Comparison of ENCODE assay signal across 8 cellular contexts in the genomic region with DNA sequence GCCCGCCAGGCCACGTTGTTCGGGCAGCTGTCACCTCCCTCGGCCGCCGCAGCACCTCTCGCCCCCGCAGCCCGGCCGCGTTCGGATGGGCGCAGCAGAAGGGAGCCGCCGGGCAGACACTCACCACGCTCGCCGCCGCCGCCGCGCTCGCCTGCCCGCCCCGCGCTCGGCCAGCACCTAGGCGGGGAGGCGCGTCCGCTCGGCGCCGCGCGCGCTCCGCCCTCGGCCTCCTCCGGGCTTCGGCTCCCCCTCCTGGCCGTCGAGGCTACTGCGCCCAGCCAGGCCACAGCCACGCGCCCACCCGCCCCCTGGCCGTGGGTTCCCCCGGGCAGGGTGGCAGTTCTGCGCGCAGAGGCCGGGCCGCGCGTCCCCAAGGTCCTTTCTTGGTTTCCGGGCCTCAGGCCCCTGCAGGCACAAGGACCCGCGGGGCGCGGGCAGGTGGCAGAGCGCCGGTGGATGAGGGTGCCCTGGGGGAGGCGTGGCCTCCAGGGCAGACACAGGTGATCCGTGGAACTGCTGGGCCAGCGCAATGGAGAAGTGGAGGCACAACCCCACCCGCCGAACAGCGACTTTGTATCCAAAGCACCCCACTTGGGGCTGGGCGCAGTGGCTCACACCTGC. TPM values are rescaled to one million over a fixed set of nuclear protein-coding genes. Genes with fewer than 3 reads are reported as not detected.
DNase-seq lines count a peak whose midpoint lies in the region; ATAC-seq and TF ChIP-seq lines count a peak whose summit lies in the region.

A gene (minus strand): TSS at position 189 of the 621 bp plus-strand sequence. CDS start 3,275 bp downstream, outside the sequence.

- H3K4me3 Mint-ChIP-seq in activated CD4-positive, alpha-beta memory T cell treated with anti-CD3 and anti-CD28 coated beads for 36 hours: peak within 1 kb of the TSS; percentile 81

- H3K9me3 Mint-ChIP-seq in activated CD4-positive, alpha-beta memory T cell treated with anti-CD3 and anti-CD28 coated beads for 36 hours: no peaks in the 10 kb centered on the region

- no peaks in the 10 kb centered on the region for H3K27me3 ChIP-seq in ectodermal cell (ENCODE audit: control insufficient read depth, insufficient read depth, low read length, poor library complexity, severe bottlenecking)
- no peaks in the 10 kb centered on the region for H3K27me3 ChIP-seq in lung (ENCODE audit: control insufficient read depth, insufficient read depth)

- H3K36me3 ChIP-seq in ectodermal cell (ENCODE audit: control insufficient read depth, insufficient read depth, low read length) (peaks cover 8% of the 10 kb centered on the region), lung (ENCODE audit: control insufficient read depth in 2 of 2, insufficient read depth in 2 of 2, low read length in 2 of 2) (peaks cover 0 to 28% of the 10 kb centered on the region in 2 donors)

- in situ Hi-C loops in GM18951 (cut with MboI; ENCODE audit: low sequenced_read_pairs, unreplicated experiment): no loop called here

- H3K27ac Mint-ChIP-seq in activated CD4-positive, alpha-beta memory T cell treated with anti-CD3 and anti-CD28 coated beads for 36 hours: peak within 1 kb of the TSS; percentile 76

- H3K27me3 Mint-ChIP-seq in activated CD4-positive, alpha-beta memory T cell treated with anti-CD3 and anti-CD28 coated beads for 36 hours: no peaks in the 10 kb centered on the region

- POLR2A ChIA-PET in activated CD4-positive, alpha-beta memory T cell treated with anti-CD3 and anti-CD28 coated beads for 36 hours (lab: Charles Lee): no interaction called here

- peak; percentile 60 for ATAC-seq in HG03175 (IDR thresholded peaks at IDR 0.05; ENCODE audit: unreplicated experiment)
- ATAC-seq in lung (ENCODE audit: insufficient read depth, low FRiP score): peak; percentile 81

- DNase-seq in AG09319 (ENCODE audit: extremely low read depth, low read depth) (no peak), NCI-H748 (lab: John Stamatoyannopoulos, UW; ENCODE audit: unreplicated experiment) (peak; percentile 85), lung (ENCODE audit: low spot score) (peak; percentile 79)
- peak; percentile 88 for DNase-seq in activated CD4-positive, alpha-beta memory T cell treated with anti-CD3 and anti-CD28 coated beads for 36 hours
- DNase-seq in stimulated activated CD4-positive, alpha-beta T cell treated with anti-CD3 and anti-CD28 coated beads, TNF-alpha, amount 100 ng/mL, for 4 hours (ENCODE audit: low read depth in 3 of 3): peak; percentile 65 to 84 (median 74)

- peaks cover 12% of the 10 kb centered on the region for H3K36me3 Mint-ChIP-seq in activated CD4-positive, alpha-beta memory T cell treated with anti-CD3 and anti-CD28 coated beads for 36 hours

- intact Hi-C loops in activated CD4-positive, alpha-beta memory T cell treated with anti-CD3 and anti-CD28 coated beads for 36 hours (cut with micrococcal nuclease): loop anchor here (5.0 to 10.0 kb wide), 3 partner anchors 181 to 383 kb away; a partner anchor contains a TSS

- peaks cover 19% of the 10 kb centered on the region for H3K4me1 Mint-ChIP-seq in activated CD4-positive, alpha-beta memory T cell treated with anti-CD3 and anti-CD28 coated beads for 36 hours (ENCODE audit: low read depth)

- peaks cover 14% of the 10 kb centered on the region for H3K4me1 ChIP-seq in ectodermal cell (ENCODE audit: control insufficient read depth, insufficient read depth, low read length)
- H3K4me1 ChIP-seq in lung (ENCODE audit: control insufficient read depth in 2 of 2, insufficient read depth in 2 of 2, low read length in 2 of 2): peaks cover 6 to 22% of the 10 kb centered on the region in 2 donors

- no peaks in the 10 kb centered on the region for H3K9me3 ChIP-seq in ectodermal cell (ENCODE audit: control insufficient read depth, low read length)
- H3K9me3 ChIP-seq in lung (ENCODE audit: control insufficient read depth in 2 of 2, insufficient read depth in 1 of 2, low read length in 1 of 2): no peaks in the 10 kb centered on the region

- TF ChIP-seq POLR2A in GM18951 (IDR thresholded peaks at IDR 0.05; ENCODE audit: extremely low read depth, insufficient read depth, insufficient read length): peak; percentile 77

- CTCF ChIA-PET in activated CD4-positive, alpha-beta memory T cell treated with anti-CD3 and anti-CD28 coated beads for 36 hours (lab: Charles Lee): interaction anchor here (1.2 kb wide), 1 partner anchor 11 kb away, joined by 7 read pairs; a partner anchor contains a TSS

- H3K4me3 ChIP-seq in ectodermal cell (ENCODE audit: insufficient read depth, low read depth, low read length) (peak within 1 kb of the TSS; percentile 72), lung (peak within 1 kb of the TSS; percentile 48)

- H3K27ac ChIP-seq in ectodermal cell (ENCODE audit: insufficient read depth, low read depth, low read length, poor library complexity, severe bottlenecking): peak within 1 kb of the TSS; percentile 52
- H3K27ac ChIP-seq in lung (ENCODE audit: low read depth in 1 of 2, low read length in 1 of 2): peak within 1 kb of the TSS; percentile 17 to 83

- 9 to 10% methylated on average over 69 of the region's 69 CpGs for WGBS in ectodermal cell, 2 experiments
- WGBS in lung, 2 donors: 4 to 7% methylated on average over 34 to 69 of the region's 69 CpGs

- TF ChIP-seq CTCF in AG09319 (IDR thresholded peaks at IDR 0.05; ENCODE audit: low read depth, low read length): peak; percentile 40
- peak; percentile 70 for TF ChIP-seq CTCF in lung (IDR thresholded peaks at IDR 0.05; ENCODE audit: control extremely low read depth, extremely low read depth)

RNA-seq across cellular contexts. Expression of the gene that starts here (rescaled TPM):
- total RNA-seq in activated CD4-positive, alpha-beta memory T cell treated with anti-CD3 and anti-CD28 coated beads for 36 hours: 10 to 100 TPM; 28.4 to 32.2 TPM
- polyA plus RNA-seq in ectodermal cell (2013, experiment 1 of 4): 48.0 TPM
- 45.1 TPM for polyA plus RNA-seq in ectodermal cell (2013, experiment 2 of 4)
- polyA plus RNA-seq in ectodermal cell (2013, experiment 3 of 4): 34.8 TPM
- 39.4 TPM for polyA plus RNA-seq in ectodermal cell (2013, experiment 4 of 4)
- 10 to 100 TPM; 10.6 to 38.2 TPM for total RNA-seq in lung
- polyA plus RNA-seq in lung: 10 to 100 TPM; 18.6 to 36.4 TPM
